ENCODE assay signal across 27 cellular contexts in genomic region chr3:87199621-87200020, GRCh38.
"Had no signal": no experiment of that assay in that cellular context is flagged by ENCODE, and none has a peak within 500 bp of the region (broad histone marks: within the 10 kb centered on the region; RNA-seq: fewer than 3 reads in every experiment).

No MANE protein-coding gene starts in this region.

- H3K27ac Mint-ChIP-seq: activated CD4-positive, alpha-beta memory T cell treated with anti-CD3 and anti-CD28 coated beads, Interleukin-2, amount 10 ng/mL, durations not matched to agents 7 days and 5 days; activated CD4-positive, alpha-beta T cell treated with anti-CD3 and anti-CD28 coated beads for 36 hours; activated CD4-positive, alpha-beta T cell treated with anti-CD3 and anti-CD28 coated beads, Interleukin-2, amount 10 ng/mL, durations not matched to agents 7 days and 5 days; activated naive CD4-positive, alpha-beta T cell treated with anti-CD3 and anti-CD28 coated beads, Interleukin-2, amount 10 ng/mL, durations not matched to agents 7 days and 5 days; activated naive CD4-positive, alpha-beta T cell treated with anti-CD3 and anti-CD28 coated beads, Interleukin-2, amount 50 U/mL, for 72 hours; activated naive CD8-positive, alpha-beta T cell treated with anti-CD3 and anti-CD28 coated beads, Interleukin-2, amount 10 ng/mL, durations not matched to agents 7 days and 5 days; activated T-cell treated with anti-CD3 and anti-CD28 coated beads, Interleukin-2, amount 50 U/mL, for 24 hours; activated T-cell treated with anti-CD3 and anti-CD28 coated beads, Interleukin-2, amount 50 U/mL, for 72 hours; T-helper 17 cell had no signal

- H3K27ac ChIP-seq: ascending aorta, breast epithelium, cardiac muscle cell, colonic mucosa had no signal

- H3K36me3 Mint-ChIP-seq: activated naive CD4-positive, alpha-beta T cell treated with anti-CD3 and anti-CD28 coated beads, Interleukin-2, amount 10 ng/mL, durations not matched to agents 7 days and 5 days; activated naive CD4-positive, alpha-beta T cell treated with anti-CD3 and anti-CD28 coated beads, Interleukin-2, amount 50 U/mL, for 72 hours; activated naive CD8-positive, alpha-beta T cell treated with anti-CD3 and anti-CD28 coated beads, Interleukin-2, amount 10 ng/mL, durations not matched to agents 7 days and 5 days; brain had no signal

- ATAC-seq: activated CD4-positive, alpha-beta T cell treated with anti-CD3 and anti-CD28 coated beads for 36 hours; activated naive CD4-positive, alpha-beta T cell treated with anti-CD3 and anti-CD28 coated beads, Interleukin-2, amount 50 U/mL, for 72 hours; activated T-cell treated with anti-CD3 and anti-CD28 coated beads, Interleukin-2, amount 50 U/mL, for 72 hours; esophagus mucosa; T-helper 17 cell had no signal

- H3K36me3 ChIP-seq: ascending aorta, breast epithelium, cardiac muscle cell, colonic mucosa had no signal

- H3K4me3 ChIP-seq: ascending aorta, breast epithelium, cardiac muscle cell, colonic mucosa had no signal

- H3K27me3 ChIP-seq: ascending aorta, breast epithelium, cardiac muscle cell, colonic mucosa had no signal

- H3K4me1 Mint-ChIP-seq: activated CD4-positive, alpha-beta memory T cell treated with anti-CD3 and anti-CD28 coated beads, Interleukin-2, amount 10 ng/mL, durations not matched to agents 7 days and 5 days; activated CD4-positive, alpha-beta T cell treated with anti-CD3 and anti-CD28 coated beads for 36 hours; activated CD4-positive, alpha-beta T cell treated with anti-CD3 and anti-CD28 coated beads, Interleukin-2, amount 10 ng/mL, durations not matched to agents 7 days and 5 days; activated naive CD4-positive, alpha-beta T cell treated with anti-CD3 and anti-CD28 coated beads, Interleukin-2, amount 10 ng/mL, durations not matched to agents 7 days and 5 days; activated naive CD8-positive, alpha-beta T cell treated with anti-CD3 and anti-CD28 coated beads, Interleukin-2, amount 10 ng/mL, durations not matched to agents 7 days and 5 days; T-helper 17 cell had no signal

- H3K4me1 ChIP-seq: ascending aorta, breast epithelium, colonic mucosa had no signal

- H3K9me3 ChIP-seq: ascending aorta, breast epithelium, colonic mucosa had no signal

- H3K4me3 Mint-ChIP-seq: activated CD4-positive, alpha-beta memory T cell treated with anti-CD3 and anti-CD28 coated beads, Interleukin-2, amount 10 ng/mL, durations not matched to agents 7 days and 5 days; activated CD4-positive, alpha-beta T cell treated with anti-CD3 and anti-CD28 coated beads for 36 hours; activated CD4-positive, alpha-beta T cell treated with anti-CD3 and anti-CD28 coated beads, Interleukin-2, amount 10 ng/mL, durations not matched to agents 7 days and 5 days; activated naive CD4-positive, alpha-beta T cell treated with anti-CD3 and anti-CD28 coated beads, Interleukin-2, amount 10 ng/mL, durations not matched to agents 7 days and 5 days; activated naive CD8-positive, alpha-beta T cell treated with anti-CD3 and anti-CD28 coated beads, Interleukin-2, amount 10 ng/mL, durations not matched to agents 7 days and 5 days; activated T-cell treated with anti-CD3 and anti-CD28 coated beads, Interleukin-2, amount 50 U/mL, for 24 hours; activated T-cell treated with anti-CD3 and anti-CD28 coated beads, Interleukin-2, amount 50 U/mL, for 72 hours; brain; T-helper 17 cell had no signal

- H3K27me3 Mint-ChIP-seq: activated CD4-positive, alpha-beta memory T cell treated with anti-CD3 and anti-CD28 coated beads, Interleukin-2, amount 10 ng/mL, durations not matched to agents 7 days and 5 days; activated naive CD4-positive, alpha-beta T cell treated with anti-CD3 and anti-CD28 coated beads, Interleukin-2, amount 10 ng/mL, durations not matched to agents 7 days and 5 days; brain had no signal

- DNase-seq: activated CD4-positive, alpha-beta memory T cell treated with anti-CD3 and anti-CD28 coated beads, Interleukin-2, amount 10 ng/mL, durations not matched to agents 7 days and 5 days; activated CD4-positive, alpha-beta T cell treated with anti-CD3 and anti-CD28 coated beads for 36 hours; activated CD4-positive, alpha-beta T cell treated with anti-CD3 and anti-CD28 coated beads, Interleukin-2, amount 10 ng/mL, durations not matched to agents 7 days and 5 days; activated CD4-positive, alpha-beta T cell treated with anti-CD3 and anti-CD28 coated beads, Interleukin-2, amount 50 U/mL, for 4 hours; activated CD4-positive, CD25-positive, alpha-beta regulatory T cell; activated CD4-positive, CD25-positive, alpha-beta regulatory T cell treated with anti-CD3 and anti-CD28 coated beads, Interleukin-2, amount 50 U/mL, for 72 hours; activated CD8-positive, alpha-beta memory T cell treated with anti-CD3 and anti-CD28 coated beads, Interleukin-2, amount 50 U/mL, for 48 hours; activated gamma-delta T cell; activated naive CD4-positive, alpha-beta T cell; activated naive CD4-positive, alpha-beta T cell treated with anti-CD3 and anti-CD28 coated beads, Interleukin-2, amount 10 ng/mL, durations not matched to agents 7 days and 5 days; activated naive CD8-positive, alpha-beta T cell treated with anti-CD3 and anti-CD28 coated beads, Interleukin-2, amount 10 ng/mL, durations not matched to agents 7 days and 5 days; activated T-cell treated with anti-CD3 and anti-CD28 coated beads for 4 hours; activated T-cell treated with anti-CD3 and anti-CD28 coated beads, Interleukin-2, amount 50 U/mL, for 24 hours; activated T-cell treated with anti-CD3 and anti-CD28 coated beads, Interleukin-2, amount 50 U/mL, for 72 hours; central memory CD4-positive, alpha-beta T cell; cerebellar nuclear complex; colonic mucosa; effector CD8-positive, alpha-beta T cell; foreskin fibroblast; head of caudate nucleus; T-helper 17 cell had no signal
